19 cellular contexts compared by ENCODE assay signal in the genomic region with DNA sequence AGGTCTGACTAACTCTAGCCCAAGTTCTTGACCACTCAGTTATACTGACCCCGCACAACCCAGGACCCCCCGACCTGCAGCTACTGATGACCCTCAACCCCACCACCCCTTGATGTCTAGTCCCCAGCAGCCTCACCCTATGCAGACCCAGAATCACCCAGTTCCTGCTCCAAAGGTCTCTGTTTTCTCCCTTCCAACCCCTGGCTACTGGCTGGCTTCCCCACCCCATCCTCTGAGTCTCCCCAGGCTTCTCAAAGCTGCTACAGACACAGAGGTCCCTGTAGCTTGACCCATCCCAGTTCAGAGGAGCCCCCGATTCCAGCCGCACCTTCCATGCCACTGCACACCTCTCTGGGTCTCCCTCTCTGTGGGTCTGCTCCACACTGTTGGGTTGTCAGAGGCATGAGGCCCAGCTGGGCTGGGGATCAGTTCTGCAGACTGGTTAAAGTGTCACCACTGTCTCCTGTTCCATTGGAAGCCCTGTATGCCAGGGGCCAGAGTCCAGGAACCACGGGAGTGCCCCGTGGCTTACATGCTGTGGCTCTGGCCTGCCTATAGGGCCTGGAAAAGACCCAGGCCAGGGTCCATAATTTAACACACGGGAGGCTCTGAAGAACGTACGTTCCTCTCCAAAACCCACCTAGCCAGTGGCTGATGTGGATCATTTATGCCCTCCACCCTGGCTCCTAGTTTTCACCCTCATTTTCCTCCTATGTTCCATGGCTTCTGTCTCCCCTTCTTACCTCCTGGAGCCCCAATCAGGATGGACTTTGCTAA. TPM values are rescaled to one million over a fixed set of nuclear protein-coding genes. Genes with fewer than 3 reads are reported as not detected.
A peak's percentile ranks its signal among the peaks of the same experiment; 100 is the strongest.
DNase-seq lines count a peak whose midpoint lies in the region; ATAC-seq, FAIRE-seq and TF ChIP-seq lines count a peak whose summit lies in the region.
"Had no signal": no experiment of that assay in that cellular context is flagged by ENCODE, and none has a peak within 500 bp of the region (broad histone marks: within the 10 kb centered on the region; RNA-seq: fewer than 3 reads in every experiment).

No MANE protein-coding gene starts in this region.

- no peaks in the 10 kb centered on the region for H3K27me3 ChIP-seq in Panc1 (ENCODE audit: control insufficient read depth, insufficient read depth, low read length)
- H3K27me3 ChIP-seq in upper lobe of right lung = peaks cover 14% of the 10 kb centered on the region

- H3K36me3 ChIP-seq in Panc1 (ENCODE audit: control insufficient read depth, insufficient read depth, low read length) (no peaks in the 10 kb centered on the region), kidney (ENCODE audit: control insufficient read depth in 1 of 2, insufficient read depth in 2 of 2, low read length in 2 of 2) (no peaks in the 10 kb centered on the region), upper lobe of right lung (no peaks in the 10 kb centered on the region)
- H3K36me3 ChIP-seq: SJSA1 had no signal

- DNase-seq in Panc1 (ENCODE audit: low read depth, low spot score) (no peak), kidney (no peak), neural crest cell (ENCODE audit: low read depth, low spot score) (no peak), DMS53 (lab: John Stamatoyannopoulos, UW) (no peak), upper lobe of right lung (no peak)
- no peak for DNase-seq in stimulated activated naive CD8-positive, alpha-beta T cell treated with anti-CD3 and anti-CD28 coated beads, Interleukin-15, Interleukin-2, amounts not matched to agents 100 U/mL and 50 U/mL, for 24 hours
- DNase-seq: C1 segment of cervical spinal cord, Caco-2, HCEC 1CT, NCI-H1417, NCI-H2081 treated with DMSO at 0.1 percent for 48 hours, NCI-H226, NCI-H526 had no signal

- in situ Hi-C loops in Panc1 (cut with HindIII; ENCODE audit: low pct_unique_long_range_greater_than_20kb, low sequenced_read_pairs) = no loop called here

- ATAC-seq in Panc1 (peak; percentile 59; the same call in 1 of the 2 replicates), upper lobe of right lung (no peak)
- no peak for ATAC-seq in stimulated activated naive CD8-positive, alpha-beta T cell treated with anti-CD3 and anti-CD28 coated beads, Interleukin-15, Interleukin-2, amounts not matched to agents 100 U/mL and 50 U/mL, for 24 hours
- ATAC-seq: GM12878 had no signal

- peak overlapping the region; percentile 87 for H3K27ac Mint-ChIP-seq in neural crest cell (ENCODE audit: unreplicated experiment)
- H3K27ac Mint-ChIP-seq: IgD-negative memory B cell had no signal

- no peak for FAIRE-seq in kidney (lab: Jason Lieb, UNC)
- FAIRE-seq: A204.1, GM12878, GM19239 had no signal

- CTCF ChIA-PET in Panc1 (lab: Charles Lee) = interaction anchor here (1.0 kb wide), 1 partner anchor 50 kb away, joined by 3 read pairs; no protein-coding TSS in a partner anchor

- H3K4me3 Mint-ChIP-seq in neural crest cell = no peak overlapping the region
- H3K4me3 Mint-ChIP-seq: IgD-negative memory B cell had no signal

- TF ChIP-seq CTCF in Panc1 (IDR thresholded peaks at IDR 0.05) (no peak), kidney (IDR thresholded peaks at IDR 0.05; ENCODE audit: borderline replicate concordance, extremely low read depth, insufficient read depth) (no peak), neural crest cell (conservative IDR thresholded peaks at IDR 0.05) (no peak), upper lobe of right lung (IDR thresholded peaks at IDR 0.05) (no peak)

- H3K4me1 ChIP-seq in Panc1 (ENCODE audit: control insufficient read depth, insufficient read depth, low read length) = no peaks in the 10 kb centered on the region
- no peaks in the 10 kb centered on the region for H3K4me1 ChIP-seq in kidney (ENCODE audit: control insufficient read depth in 1 of 2, insufficient read depth in 1 of 2, low read depth in 1 of 2, low read length in 2 of 2)
- no peaks in the 10 kb centered on the region for H3K4me1 ChIP-seq in upper lobe of right lung
- H3K4me1 ChIP-seq: Caco-2, SJSA1 had no signal

- no peak overlapping the region for H3K9ac ChIP-seq in kidney (ENCODE audit: low read length in 2 of 2)

- H3K9me3 ChIP-seq in Panc1 (ENCODE audit: control insufficient read depth, insufficient read depth, low read depth, low read length) = no peaks in the 10 kb centered on the region
- no peaks in the 10 kb centered on the region for H3K9me3 ChIP-seq in kidney (ENCODE audit: control insufficient read depth in 1 of 2, low read length in 2 of 2)
- no peaks in the 10 kb centered on the region for H3K9me3 ChIP-seq in upper lobe of right lung
- H3K9me3 ChIP-seq: Caco-2, SJSA1 had no signal

- H3K27me3 Mint-ChIP-seq in neural crest cell (ENCODE audit: low read depth) = no peaks in the 10 kb centered on the region

- H3K4me1 Mint-ChIP-seq in neural crest cell = peaks cover 18% of the 10 kb centered on the region

- H3K27ac ChIP-seq in Panc1 (ENCODE audit: low read length) = no peak overlapping the region
- peak overlapping the region; percentile 40 to 83 for H3K27ac ChIP-seq in kidney (ENCODE audit: low read depth in 2 of 2, low read length in 2 of 2)
- H3K27ac ChIP-seq in upper lobe of right lung = no peak overlapping the region
- H3K27ac ChIP-seq: RWPE1, SJSA1 had no signal

- H3K4me3 ChIP-seq in Panc1 (ENCODE audit: low read depth in 2 of 2, low read length in 2 of 2) (no peak overlapping the region), kidney (ENCODE audit: low read length in 2 of 2) (peak overlapping the region; percentile 19 to 49), upper lobe of right lung (no peak overlapping the region)
- H3K4me3 ChIP-seq: GM12878, SJSA1 had no signal

- intact Hi-C loops in Panc1 (cut with micrococcal nuclease; ENCODE audit: unreplicated experiment) = no loop called here
- intact Hi-C loops in kidney (cut with DNase I) = no loop called here
- intact Hi-C loops in upper lobe of right lung (cut with DNase I) = no loop called here

- BruUV-seq in Panc1 (replicated peaks; lab: Mats Ljungman, UMichigan) = no TSS peak

- H3K36me3 Mint-ChIP-seq in neural crest cell (ENCODE audit: low read depth) = no peaks in the 10 kb centered on the region
- H3K36me3 Mint-ChIP-seq: IgD-negative memory B cell had no signal

- POLR2A ChIA-PET in Panc1 (lab: Charles Lee) = interaction anchor here (1.1 kb wide), 1 partner anchor 27 kb away, joined by 4 read pairs; the partner anchor contains the start of gene CLK2

- no peaks in the 10 kb centered on the region for H3K9me3 Mint-ChIP-seq in neural crest cell

RNA-seq across cellular contexts. Expression of gene PKLR, which starts 0.5 kb away (rescaled TPM):
- total RNA-seq in Panc1 (2021; ENCODE audit: unreplicated experiment) (0.13 TPM), kidney (0.82 TPM), neural crest cell (not detected in 2 replicates), upper lobe of right lung (not detected)
- polyA plus RNA-seq in Panc1 (2012; ENCODE audit: insufficient read length) = not detected
- polyA plus RNA-seq in kidney (ENCODE audit: insufficient read depth, low read depth, low replicate concordance) = 19.9 TPM
- total RNA-seq: Caco-2, SJSA1 had no signal
- polyA plus RNA-seq: IgD-negative memory B cell had no signal

RNA-seq across cellular contexts. Expression of gene FDPS, which starts 7.9 kb away (rescaled TPM):
- 255 TPM for total RNA-seq in Panc1 (2021; ENCODE audit: unreplicated experiment)
- polyA plus RNA-seq in Panc1 (2012; ENCODE audit: insufficient read length) = 170 TPM
- 112 TPM for total RNA-seq in kidney
- polyA plus RNA-seq in kidney (ENCODE audit: insufficient read depth, low read depth, low replicate concordance) = 184 TPM
- total RNA-seq in neural crest cell = 665 and 693 TPM in 2 replicates
- total RNA-seq in upper lobe of right lung = 225 TPM

RNA-seq across cellular contexts. Expression of gene RUSC1, which starts 20.0 kb away (rescaled TPM):
- 77.9 TPM for total RNA-seq in Panc1 (2021; ENCODE audit: unreplicated experiment)
- polyA plus RNA-seq in Panc1 (2012; ENCODE audit: insufficient read length) = 72.9 TPM
- total RNA-seq in kidney = 32.7 TPM
- polyA plus RNA-seq in kidney (ENCODE audit: insufficient read depth, low read depth, low replicate concordance) = 29.7 TPM
- total RNA-seq in neural crest cell = 55.2 and 56.6 TPM in 2 replicates
- 27.0 TPM for total RNA-seq in upper lobe of right lung

RNA-seq across cellular contexts. Expression of gene HCN3, which starts 23.5 kb away (rescaled TPM):
- total RNA-seq in Panc1 (2021; ENCODE audit: unreplicated experiment) (7.8 TPM), kidney (3.3 TPM), neural crest cell (20.8 and 22.4 TPM in 2 replicates), upper lobe of right lung (2.6 TPM)
- polyA plus RNA-seq in Panc1 (2012; ENCODE audit: insufficient read length) = 8.6 TPM
- 4.5 TPM for polyA plus RNA-seq in kidney (ENCODE audit: insufficient read depth, low read depth, low replicate concordance)

RNA-seq across cellular contexts. Expression of gene CLK2, which starts 27.4 kb away (rescaled TPM):
- total RNA-seq in Panc1 (2021; ENCODE audit: unreplicated experiment) (43.6 TPM), kidney (59.7 TPM), neural crest cell (101 and 104 TPM in 2 replicates), upper lobe of right lung (51.2 TPM)
- polyA plus RNA-seq in Panc1 (2012; ENCODE audit: insufficient read length) = 38.2 TPM
- 28.9 TPM for polyA plus RNA-seq in kidney (ENCODE audit: insufficient read depth, low read depth, low replicate concordance)

Comparison
In these comparisons a context has a peak if more than half of its experiments do, and no peak if none do; other contexts are left out.
1. H3K27ac ChIP-seq: peak in kidney (2 of 2); none in Panc1 (single experiment) and upper lobe of right lung (single experiment).
2. H3K4me3 ChIP-seq: peak in kidney (2 of 2); none in Panc1 (0 of 2) and upper lobe of right lung (single experiment).